ENCODE assay signal across 1 cellular context in the genomic region with DNA sequence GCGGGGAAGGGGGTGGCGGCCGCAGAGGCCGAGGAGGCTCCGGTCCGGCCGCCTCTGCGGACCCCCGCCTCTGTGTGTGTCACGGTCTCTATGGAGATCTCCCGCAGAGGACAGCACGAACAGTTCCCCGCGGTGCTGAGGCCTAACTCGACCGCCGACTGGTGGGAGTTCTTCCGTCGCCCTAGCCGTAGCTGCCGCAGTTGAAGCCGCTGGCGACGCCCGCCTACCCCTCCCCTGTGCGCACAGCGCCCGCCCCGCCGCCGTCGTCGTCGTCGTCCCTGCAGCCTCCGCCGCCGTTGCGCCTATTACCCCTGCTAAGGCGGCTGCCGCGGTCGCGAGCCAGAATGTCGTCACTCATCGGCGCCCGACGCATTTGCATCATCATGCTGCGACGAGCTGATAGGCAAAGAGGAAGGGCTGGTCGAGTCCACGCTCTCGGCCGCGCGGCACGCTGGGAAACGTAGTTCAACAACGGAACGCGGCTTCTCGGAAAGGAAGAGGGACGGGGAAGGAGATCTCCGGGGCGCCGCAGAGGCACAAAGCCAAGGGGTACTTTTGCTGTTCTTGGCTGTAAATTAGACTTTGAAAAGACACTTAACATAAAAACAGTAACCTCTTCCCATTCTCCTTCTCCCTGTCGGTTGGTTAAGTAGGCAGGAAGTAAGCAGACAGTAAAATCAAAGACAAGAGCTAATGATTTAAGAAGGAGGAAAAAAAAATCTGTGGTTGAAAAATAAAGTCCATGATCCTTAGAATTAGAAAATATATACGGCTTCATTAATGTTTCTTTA.
TF ChIP-seq lines count a peak whose summit lies in the region.

A gene (minus strand): TSS at position 346 of the 791 bp plus-strand sequence. CDS start 538 bp downstream, outside the sequence.

TF ChIP-seq in K562, 482 proteins besides CTCF, POLR2A, EP300 and RAD21 (continued from another document and continues in another):
- TF ChIP-seq, protein P1, sequence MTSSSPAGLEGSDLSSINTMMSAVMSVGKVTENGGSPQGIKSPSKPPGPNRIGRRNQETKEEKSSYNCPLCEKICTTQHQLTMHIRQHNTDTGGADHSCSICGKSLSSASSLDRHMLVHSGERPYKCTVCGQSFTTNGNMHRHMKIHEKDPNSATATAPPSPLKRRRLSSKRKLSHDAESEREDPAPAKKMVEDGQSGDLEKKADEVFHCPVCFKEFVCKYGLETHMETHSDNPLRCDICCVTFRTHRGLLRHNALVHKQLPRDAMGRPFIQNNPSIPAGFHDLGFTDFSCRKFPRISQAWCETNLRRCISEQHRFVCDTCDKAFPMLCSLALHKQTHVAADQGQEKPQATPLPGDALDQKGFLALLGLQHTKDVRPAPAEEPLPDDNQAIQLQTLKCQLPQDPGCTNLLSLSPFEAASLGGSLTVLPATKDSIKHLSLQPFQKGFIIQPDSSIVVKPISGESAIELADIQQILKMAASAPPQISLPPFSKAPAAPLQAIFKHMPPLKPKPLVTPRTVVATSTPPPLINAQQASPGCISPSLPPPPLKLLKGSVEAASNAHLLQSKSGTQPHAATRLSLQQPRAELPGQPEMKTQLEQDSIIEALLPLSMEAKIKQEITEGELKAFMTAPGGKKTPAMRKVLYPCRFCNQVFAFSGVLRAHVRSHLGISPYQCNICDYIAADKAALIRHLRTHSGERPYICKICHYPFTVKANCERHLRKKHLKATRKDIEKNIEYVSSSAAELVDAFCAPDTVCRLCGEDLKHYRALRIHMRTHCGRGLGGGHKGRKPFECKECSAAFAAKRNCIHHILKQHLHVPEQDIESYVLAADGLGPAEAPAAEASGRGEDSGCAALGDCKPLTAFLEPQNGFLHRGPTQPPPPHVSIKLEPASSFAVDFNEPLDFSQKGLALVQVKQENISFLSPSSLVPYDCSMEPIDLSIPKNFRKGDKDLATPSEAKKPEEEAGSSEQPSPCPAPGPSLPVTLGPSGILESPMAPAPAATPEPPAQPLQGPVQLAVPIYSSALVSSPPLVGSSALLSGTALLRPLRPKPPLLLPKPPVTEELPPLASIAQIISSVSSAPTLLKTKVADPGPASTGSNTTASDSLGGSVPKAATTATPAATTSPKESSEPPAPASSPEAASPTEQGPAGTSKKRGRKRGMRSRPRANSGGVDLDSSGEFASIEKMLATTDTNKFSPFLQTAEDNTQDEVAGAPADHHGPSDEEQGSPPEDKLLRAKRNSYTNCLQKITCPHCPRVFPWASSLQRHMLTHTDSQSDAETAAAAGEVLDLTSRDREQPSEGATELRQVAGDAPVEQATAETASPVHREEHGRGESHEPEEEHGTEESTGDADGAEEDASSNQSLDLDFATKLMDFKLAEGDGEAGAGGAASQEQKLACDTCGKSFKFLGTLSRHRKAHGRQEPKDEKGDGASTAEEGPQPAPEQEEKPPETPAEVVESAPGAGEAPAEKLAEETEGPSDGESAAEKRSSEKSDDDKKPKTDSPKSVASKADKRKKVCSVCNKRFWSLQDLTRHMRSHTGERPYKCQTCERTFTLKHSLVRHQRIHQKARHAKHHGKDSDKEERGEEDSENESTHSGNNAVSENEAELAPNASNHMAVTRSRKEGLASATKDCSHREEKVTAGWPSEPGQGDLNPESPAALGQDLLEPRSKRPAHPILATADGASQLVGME (CRISPR knock-in tag; IDR thresholded peaks at IDR 0.05) = no peak; the same call in 1 of the 2 replicates
- peak; percentile 63; the same call in 1 of the 2 replicates for TF ChIP-seq PYGO2 (tag; IDR thresholded peaks at IDR 0.05)
- TF ChIP-seq SMAD2 (IDR thresholded peaks at IDR 0.05; ENCODE audit: low read depth, low read length) = no peak; the same call in 1 of the 2 replicates
- TF ChIP-seq, protein P2, sequence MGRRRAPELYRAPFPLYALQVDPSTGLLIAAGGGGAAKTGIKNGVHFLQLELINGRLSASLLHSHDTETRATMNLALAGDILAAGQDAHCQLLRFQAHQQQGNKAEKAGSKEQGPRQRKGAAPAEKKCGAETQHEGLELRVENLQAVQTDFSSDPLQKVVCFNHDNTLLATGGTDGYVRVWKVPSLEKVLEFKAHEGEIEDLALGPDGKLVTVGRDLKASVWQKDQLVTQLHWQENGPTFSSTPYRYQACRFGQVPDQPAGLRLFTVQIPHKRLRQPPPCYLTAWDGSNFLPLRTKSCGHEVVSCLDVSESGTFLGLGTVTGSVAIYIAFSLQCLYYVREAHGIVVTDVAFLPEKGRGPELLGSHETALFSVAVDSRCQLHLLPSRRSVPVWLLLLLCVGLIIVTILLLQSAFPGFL (CRISPR knock-in tag; IDR thresholded peaks at IDR 0.05) = no peak
- peak in 1 of 2 experiments; percentile 98; a peak in 2 of 4 replicates for TF ChIP-seq CSDE1 (IDR thresholded peaks at IDR 0.05)
- no peak for TF ChIP-seq RBM25 (IDR thresholded peaks at IDR 0.05; ENCODE audit: low read depth, low read length, severe bottlenecking)
- TF ChIP-seq SMAD1 (IDR thresholded peaks at IDR 0.05; ENCODE audit: low read depth, low read length, partially characterized antibody) = peak; percentile 78
- no peak for TF ChIP-seq PTTG1 (tag; IDR thresholded peaks at IDR 0.05; ENCODE audit: low read depth)
- peak; percentile 100 for TF ChIP-seq ZNF143 (CRISPR knock-in tag; IDR thresholded peaks at IDR 0.05)
- peak; percentile 83; the same call in 1 of the 2 replicates for TF ChIP-seq CBFB (CRISPR knock-in tag; IDR thresholded peaks at IDR 0.05)
- no peak for TF ChIP-seq JUNB (CRISPR knock-in tag; conservative IDR thresholded peaks at IDR 0.05)
- TF ChIP-seq, protein P3, sequence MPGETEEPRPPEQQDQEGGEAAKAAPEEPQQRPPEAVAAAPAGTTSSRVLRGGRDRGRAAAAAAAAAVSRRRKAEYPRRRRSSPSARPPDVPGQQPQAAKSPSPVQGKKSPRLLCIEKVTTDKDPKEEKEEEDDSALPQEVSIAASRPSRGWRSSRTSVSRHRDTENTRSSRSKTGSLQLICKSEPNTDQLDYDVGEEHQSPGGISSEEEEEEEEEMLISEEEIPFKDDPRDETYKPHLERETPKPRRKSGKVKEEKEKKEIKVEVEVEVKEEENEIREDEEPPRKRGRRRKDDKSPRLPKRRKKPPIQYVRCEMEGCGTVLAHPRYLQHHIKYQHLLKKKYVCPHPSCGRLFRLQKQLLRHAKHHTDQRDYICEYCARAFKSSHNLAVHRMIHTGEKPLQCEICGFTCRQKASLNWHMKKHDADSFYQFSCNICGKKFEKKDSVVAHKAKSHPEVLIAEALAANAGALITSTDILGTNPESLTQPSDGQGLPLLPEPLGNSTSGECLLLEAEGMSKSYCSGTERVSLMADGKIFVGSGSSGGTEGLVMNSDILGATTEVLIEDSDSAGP (CRISPR knock-in tag; IDR thresholded peaks at IDR 0.05) = no peak; the same call in 1 of the 2 replicates
- TF ChIP-seq MTA2 (IDR thresholded peaks at IDR 0.05; ENCODE audit: low read depth) = no peak
- TF ChIP-seq ZNF699 (CRISPR knock-in tag; IDR thresholded peaks at IDR 0.05; ENCODE audit: insufficient replicate concordance) = no peak
- TF ChIP-seq ETV5 (CRISPR knock-in tag; IDR thresholded peaks at IDR 0.05; ENCODE audit: low read depth) = 0 out of 2 replicates have a peak, but pooled peaks have one; percentile 11
- no peak for TF ChIP-seq MEF2D (tag; conservative IDR thresholded peaks at IDR 0.05; ENCODE audit: low read depth)
- TF ChIP-seq XRCC4 (IDR thresholded peaks at IDR 0.05; ENCODE audit: extremely low read depth, insufficient read depth, insufficient read length) = no peak
- no peak for TF ChIP-seq PRMT5 (CRISPR knock-in tag; IDR thresholded peaks at IDR 0.05)
- no peak for TF ChIP-seq ZNF124 (CRISPR knock-in tag; IDR thresholded peaks at IDR 0.05)
- no peak for TF ChIP-seq ZNF23 (CRISPR knock-in tag; IDR thresholded peaks at IDR 0.05)
- no peak for TF ChIP-seq BRCA1 (IDR thresholded peaks at IDR 0.05)
- TF ChIP-seq BRCA1 (CRISPR knock-in tag; IDR thresholded peaks at IDR 0.05) = no peak
- TF ChIP-seq SRSF7 (optimal IDR thresholded peaks at IDR 0.05; ENCODE audit: low read depth, low read length) = no peak
- peak; percentile 92 for TF ChIP-seq PHF20 (IDR thresholded peaks at IDR 0.05; ENCODE audit: partially characterized antibody)
- no peak for TF ChIP-seq NR4A1 (CRISPR knock-in tag; IDR thresholded peaks at IDR 0.05)
- TF ChIP-seq NR4A1 (tag; IDR thresholded peaks at IDR 0.05) = no peak
- no peak for TF ChIP-seq PCBP1 (IDR thresholded peaks at IDR 0.05; ENCODE audit: low read depth, low read length, poor library complexity, severe bottlenecking)
- TF ChIP-seq PTBP1 (IDR thresholded peaks at IDR 0.05; ENCODE audit: low read depth, low read length) = no peak
- no peak for TF ChIP-seq ZNF75A (CRISPR knock-in tag; IDR thresholded peaks at IDR 0.05)
- peak; percentile 88; the same call in 1 of the 2 replicates for TF ChIP-seq MBD2 (IDR thresholded peaks at IDR 0.05; ENCODE audit: borderline replicate concordance, low read depth)
- TF ChIP-seq, protein P4, sequence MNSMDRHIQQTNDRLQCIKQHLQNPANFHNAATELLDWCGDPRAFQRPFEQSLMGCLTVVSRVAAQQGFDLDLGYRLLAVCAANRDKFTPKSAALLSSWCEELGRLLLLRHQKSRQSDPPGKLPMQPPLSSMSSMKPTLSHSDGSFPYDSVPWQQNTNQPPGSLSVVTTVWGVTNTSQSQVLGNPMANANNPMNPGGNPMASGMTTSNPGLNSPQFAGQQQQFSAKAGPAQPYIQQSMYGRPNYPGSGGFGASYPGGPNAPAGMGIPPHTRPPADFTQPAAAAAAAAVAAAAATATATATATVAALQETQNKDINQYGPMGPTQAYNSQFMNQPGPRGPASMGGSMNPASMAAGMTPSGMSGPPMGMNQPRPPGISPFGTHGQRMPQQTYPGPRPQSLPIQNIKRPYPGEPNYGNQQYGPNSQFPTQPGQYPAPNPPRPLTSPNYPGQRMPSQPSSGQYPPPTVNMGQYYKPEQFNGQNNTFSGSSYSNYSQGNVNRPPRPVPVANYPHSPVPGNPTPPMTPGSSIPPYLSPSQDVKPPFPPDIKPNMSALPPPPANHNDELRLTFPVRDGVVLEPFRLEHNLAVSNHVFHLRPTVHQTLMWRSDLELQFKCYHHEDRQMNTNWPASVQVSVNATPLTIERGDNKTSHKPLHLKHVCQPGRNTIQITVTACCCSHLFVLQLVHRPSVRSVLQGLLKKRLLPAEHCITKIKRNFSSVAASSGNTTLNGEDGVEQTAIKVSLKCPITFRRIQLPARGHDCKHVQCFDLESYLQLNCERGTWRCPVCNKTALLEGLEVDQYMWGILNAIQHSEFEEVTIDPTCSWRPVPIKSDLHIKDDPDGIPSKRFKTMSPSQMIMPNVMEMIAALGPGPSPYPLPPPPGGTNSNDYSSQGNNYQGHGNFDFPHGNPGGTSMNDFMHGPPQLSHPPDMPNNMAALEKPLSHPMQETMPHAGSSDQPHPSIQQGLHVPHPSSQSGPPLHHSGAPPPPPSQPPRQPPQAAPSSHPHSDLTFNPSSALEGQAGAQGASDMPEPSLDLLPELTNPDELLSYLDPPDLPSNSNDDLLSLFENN (IDR thresholded peaks at IDR 0.05; ENCODE audit: low read depth in 2 of 2, low read length in 2 of 2) = 0 out of 4 replicates have a peak, but pooled peaks of 1 of the 2 experiments have one; percentile 66
- TF ChIP-seq ZNF224 (CRISPR knock-in tag; IDR thresholded peaks at IDR 0.05) = no peak
- TF ChIP-seq NFIC (IDR thresholded peaks at IDR 0.05) = peak; percentile 99
- TF ChIP-seq MEIS2 (IDR thresholded peaks at IDR 0.05; ENCODE audit: partially characterized antibody) = peak; percentile 48
- TF ChIP-seq ZFX (CRISPR knock-in tag; IDR thresholded peaks at IDR 0.05) = peak; percentile 96
- TF ChIP-seq RBFOX2 (IDR thresholded peaks at IDR 0.05; ENCODE audit: low read depth, low read length) = peak; percentile 95
- TF ChIP-seq, protein P5, sequence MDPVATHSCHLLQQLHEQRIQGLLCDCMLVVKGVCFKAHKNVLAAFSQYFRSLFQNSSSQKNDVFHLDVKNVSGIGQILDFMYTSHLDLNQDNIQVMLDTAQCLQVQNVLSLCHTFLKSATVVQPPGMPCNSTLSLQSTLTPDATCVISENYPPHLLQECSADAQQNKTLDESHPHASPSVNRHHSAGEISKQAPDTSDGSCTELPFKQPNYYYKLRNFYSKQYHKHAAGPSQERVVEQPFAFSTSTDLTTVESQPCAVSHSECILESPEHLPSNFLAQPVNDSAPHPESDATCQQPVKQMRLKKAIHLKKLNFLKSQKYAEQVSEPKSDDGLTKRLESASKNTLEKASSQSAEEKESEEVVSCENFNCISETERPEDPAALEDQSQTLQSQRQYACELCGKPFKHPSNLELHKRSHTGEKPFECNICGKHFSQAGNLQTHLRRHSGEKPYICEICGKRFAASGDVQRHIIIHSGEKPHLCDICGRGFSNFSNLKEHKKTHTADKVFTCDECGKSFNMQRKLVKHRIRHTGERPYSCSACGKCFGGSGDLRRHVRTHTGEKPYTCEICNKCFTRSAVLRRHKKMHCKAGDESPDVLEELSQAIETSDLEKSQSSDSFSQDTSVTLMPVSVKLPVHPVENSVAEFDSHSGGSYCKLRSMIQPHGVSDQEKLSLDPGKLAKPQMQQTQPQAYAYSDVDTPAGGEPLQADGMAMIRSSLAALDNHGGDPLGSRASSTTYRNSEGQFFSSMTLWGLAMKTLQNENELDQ (CRISPR knock-in tag; IDR thresholded peaks at IDR 0.05; ENCODE audit: borderline replicate concordance) = no peak
- TF ChIP-seq STAG1 (CRISPR knock-in tag; IDR thresholded peaks at IDR 0.05; ENCODE audit: borderline replicate concordance) = no peak
- TF ChIP-seq ILF3 (IDR thresholded peaks at IDR 0.05; ENCODE audit: borderline replicate concordance) = no peak
- TF ChIP-seq HDAC6 (IDR thresholded peaks at IDR 0.05; ENCODE audit: low read depth, low read length) = no peak
- peak; percentile 87 for TF ChIP-seq POLR2G (IDR thresholded peaks at IDR 0.05; ENCODE audit: low read depth, low read length)
- TF ChIP-seq, protein P6, sequence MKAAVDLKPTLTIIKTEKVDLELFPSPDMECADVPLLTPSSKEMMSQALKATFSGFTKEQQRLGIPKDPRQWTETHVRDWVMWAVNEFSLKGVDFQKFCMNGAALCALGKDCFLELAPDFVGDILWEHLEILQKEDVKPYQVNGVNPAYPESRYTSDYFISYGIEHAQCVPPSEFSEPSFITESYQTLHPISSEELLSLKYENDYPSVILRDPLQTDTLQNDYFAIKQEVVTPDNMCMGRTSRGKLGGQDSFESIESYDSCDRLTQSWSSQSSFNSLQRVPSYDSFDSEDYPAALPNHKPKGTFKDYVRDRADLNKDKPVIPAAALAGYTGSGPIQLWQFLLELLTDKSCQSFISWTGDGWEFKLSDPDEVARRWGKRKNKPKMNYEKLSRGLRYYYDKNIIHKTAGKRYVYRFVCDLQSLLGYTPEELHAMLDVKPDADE (conservative IDR thresholded peaks at IDR 0.05; ENCODE audit: control insufficient read depth, low read depth, low read length) = peak; percentile 98
- TF ChIP-seq, protein P7, sequence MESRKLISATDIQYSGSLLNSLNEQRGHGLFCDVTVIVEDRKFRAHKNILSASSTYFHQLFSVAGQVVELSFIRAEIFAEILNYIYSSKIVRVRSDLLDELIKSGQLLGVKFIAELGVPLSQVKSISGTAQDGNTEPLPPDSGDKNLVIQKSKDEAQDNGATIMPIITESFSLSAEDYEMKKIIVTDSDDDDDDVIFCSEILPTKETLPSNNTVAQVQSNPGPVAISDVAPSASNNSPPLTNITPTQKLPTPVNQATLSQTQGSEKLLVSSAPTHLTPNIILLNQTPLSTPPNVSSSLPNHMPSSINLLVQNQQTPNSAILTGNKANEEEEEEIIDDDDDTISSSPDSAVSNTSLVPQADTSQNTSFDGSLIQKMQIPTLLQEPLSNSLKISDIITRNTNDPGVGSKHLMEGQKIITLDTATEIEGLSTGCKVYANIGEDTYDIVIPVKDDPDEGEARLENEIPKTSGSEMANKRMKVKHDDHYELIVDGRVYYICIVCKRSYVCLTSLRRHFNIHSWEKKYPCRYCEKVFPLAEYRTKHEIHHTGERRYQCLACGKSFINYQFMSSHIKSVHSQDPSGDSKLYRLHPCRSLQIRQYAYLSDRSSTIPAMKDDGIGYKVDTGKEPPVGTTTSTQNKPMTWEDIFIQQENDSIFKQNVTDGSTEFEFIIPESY (CRISPR knock-in tag; IDR thresholded peaks at IDR 0.05) = peak; percentile 43; the same call in 1 of the 2 replicates
- TF ChIP-seq ZNF830 (CRISPR knock-in tag; IDR thresholded peaks at IDR 0.05) = 0 out of 2 replicates have a peak, but pooled peaks have one; percentile 51
- TF ChIP-seq ESRRA (IDR thresholded peaks at IDR 0.05; ENCODE audit: borderline replicate concordance, low read depth) = no peak; the same call in 1 of the 2 replicates
